Comparison of ENCODE assay signal across 8 cellular contexts in the genomic region with DNA sequence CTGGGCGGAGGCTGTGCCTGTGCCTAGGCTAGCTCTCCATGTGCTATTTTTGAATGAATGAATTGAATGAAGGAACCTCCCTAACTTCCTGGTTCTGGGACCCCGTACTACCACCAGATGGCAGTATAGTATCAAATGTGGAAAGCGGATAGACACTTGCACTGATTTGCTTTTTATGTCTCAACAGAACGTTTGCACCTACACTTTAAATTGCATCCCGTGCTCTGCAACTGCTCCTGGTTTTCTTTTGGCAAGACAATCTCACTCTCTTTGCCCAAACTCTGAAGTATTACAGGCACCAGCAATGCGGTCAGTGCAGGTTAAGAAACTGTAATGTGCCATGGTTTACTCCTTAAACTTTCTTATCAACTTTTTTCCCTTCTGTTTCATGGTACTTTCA. TPM values are rescaled to one million over a fixed set of nuclear protein-coding genes. Genes with fewer than 3 reads are reported as not detected.
A peak's percentile ranks its signal among the peaks of the same experiment; 100 is the strongest.
DNase-seq lines count a peak whose midpoint lies in the region; ATAC-seq and TF ChIP-seq lines count a peak whose summit lies in the region.

No MANE protein-coding gene starts in this region.

- intact Hi-C loops in dorsolateral prefrontal cortex (cut with DNase I) = loop anchor here (1.0 to 10.0 kb wide), 5 partner anchors 68 to 1144 kb away; no protein-coding TSS in a partner anchor

- H3K27ac ChIP-seq in dorsolateral prefrontal cortex = no peak overlapping the region
- no peak overlapping the region for H3K27ac ChIP-seq in upper lobe of left lung

- H3K4me3 ChIP-seq in HAP-1 = no peak overlapping the region
- H3K4me3 ChIP-seq in dorsolateral prefrontal cortex = peak overlapping the region in 1 of 59 donors; percentile 1
- H3K4me3 ChIP-seq in upper lobe of left lung = no peak overlapping the region

- peaks cover 3% of the 10 kb centered on the region; the same call in 1 of the 2 replicates for H3K4me1 ChIP-seq in HAP-1
- peaks cover 7 to 38% (median 18%) of the 10 kb centered on the region in 4 donors for H3K4me1 ChIP-seq in upper lobe of left lung

- DNase-seq in activated T-cell treated with anti-CD3 and anti-CD28 coated beads, Interleukin-2, amount 50 U/mL, for 4 hours = peak; percentile 10
- DNase-seq in activated T-cell treated with anti-CD3 and anti-CD28 coated beads for 4 hours = no peak
- peak; percentile 55 to 67 for DNase-seq in HAP-1 (ENCODE audit: low spot score in 2 of 2)
- peak; percentile 83 for DNase-seq in NAMALWA (ENCODE audit: low spot score)
- DNase-seq in T-helper 1 cell = peak in 3 of 5 donors; percentile 23 to 54 (median 31)
- peak in 2 of 10 donors; percentile 25 to 57 for DNase-seq in dorsolateral prefrontal cortex
- peak; percentile 87 for DNase-seq in medulla oblongata (ENCODE audit: extremely low spot score)
- DNase-seq in upper lobe of left lung = no peak

- no peak for TF ChIP-seq EP300 in upper lobe of left lung (IDR thresholded peaks at IDR 0.05)

- WGBS in upper lobe of left lung, 2 donors = 14 to 15% methylated on average over 6 of the region's 6 CpGs

- H3K4me1 Mint-ChIP-seq in activated T-cell treated with anti-CD3 and anti-CD28 coated beads, Interleukin-2, amount 50 U/mL, for 4 hours (ENCODE audit: low read depth) = peaks cover 10% of the 10 kb centered on the region

- H3K9me3 ChIP-seq in HAP-1 (no peaks in the 10 kb centered on the region), upper lobe of left lung (no peaks in the 10 kb centered on the region)

- H3K27me3 ChIP-seq in HAP-1 (ENCODE audit: low read depth) (peaks cover 8% of the 10 kb centered on the region; the same call in 1 of the 2 replicates), dorsolateral prefrontal cortex (no peaks in the 10 kb centered on the region), upper lobe of left lung (peaks cover 0 to 2% (median 0%) of the 10 kb centered on the region in 4 donors)

- TF ChIP-seq CTCF in dorsolateral prefrontal cortex (IDR thresholded peaks at IDR 0.05 in 54 of 56, conservative IDR thresholded peaks at IDR 0.05 in 2 of 56; ENCODE audit: low read depth in 1 of 56, partially characterized antibody in 56 of 56) (peak; percentile 80 to 99 (median 96)), upper lobe of left lung (IDR thresholded peaks at IDR 0.05) (peak; percentile 67 to 89 (median 80))

- no peak for TF ChIP-seq POLR2A in upper lobe of left lung (IDR thresholded peaks at IDR 0.05)

- H3K4me3 Mint-ChIP-seq in activated T-cell treated with anti-CD3 and anti-CD28 coated beads, Interleukin-2, amount 50 U/mL, for 4 hours = no peak overlapping the region

- H3K27me3 Mint-ChIP-seq in activated T-cell treated with anti-CD3 and anti-CD28 coated beads, Interleukin-2, amount 50 U/mL, for 4 hours (ENCODE audit: low read depth) = peaks cover 35% of the 10 kb centered on the region

- H3K36me3 Mint-ChIP-seq in activated T-cell treated with anti-CD3 and anti-CD28 coated beads, Interleukin-2, amount 50 U/mL, for 4 hours (ENCODE audit: insufficient read depth) = no peaks in the 10 kb centered on the region

- H3K9me3 Mint-ChIP-seq in activated T-cell treated with anti-CD3 and anti-CD28 coated beads, Interleukin-2, amount 50 U/mL, for 4 hours = no peaks in the 10 kb centered on the region

- in situ Hi-C loops in HAP-1 (cut with MboI; ENCODE audit: low sequenced_read_pairs) = no loop called here

- no peaks in the 10 kb centered on the region for H3K36me3 ChIP-seq in HAP-1 (replicated peaks)
- no peaks in the 10 kb centered on the region for H3K36me3 ChIP-seq in upper lobe of left lung

- ATAC-seq in activated T-cell treated with anti-CD3 and anti-CD28 coated beads, Interleukin-2, amount 50 U/mL, for 4 hours = peak; percentile 72 to 73
- peak; percentile 80 to 82 for ATAC-seq in upper lobe of left lung (ENCODE audit: low FRiP score in 2 of 2)

RNA-seq across cellular contexts. Expression of a gene that starts 6.5 kb away (rescaled TPM):
- total RNA-seq in activated T-cell treated with anti-CD3 and anti-CD28 coated beads, Interleukin-2, amount 50 U/mL, for 4 hours = under 1 TPM; 0.50 to 0.58 (median 0.52) TPM
- total RNA-seq in dorsolateral prefrontal cortex = 10 to 100 TPM in 16 of 120 experiments, 1 to 10 TPM in 104; 3.4 to 36.8 (median 7.2) TPM
- 10 to 100 TPM in 5 of 6 donors, 1 to 10 TPM in 1; 2.1 to 26.3 (median 21.0) TPM for total RNA-seq in upper lobe of left lung

RNA-seq across cellular contexts. Expression of a gene that starts 30.4 kb away (rescaled TPM):
- not detected for total RNA-seq in activated T-cell treated with anti-CD3 and anti-CD28 coated beads, Interleukin-2, amount 50 U/mL, for 4 hours
- 1 to 10 TPM in 22 of 120 experiments, under 1 TPM in 78, not detected in 20; 0.26 to 1.9 (median 0.63) TPM for total RNA-seq in dorsolateral prefrontal cortex
- not detected for total RNA-seq in upper lobe of left lung

Comparison
In these comparisons a context has a peak if more than half of its experiments do, and no peak if none do; other contexts are left out.
1. DNase-seq: peak in activated T-cell treated with anti-CD3 and anti-CD28 coated beads, Interleukin-2, amount 50 U/mL, for 4 hours (single experiment), HAP-1 (2 of 2), NAMALWA (single experiment), T-helper 1 cell (3 of 5) and medulla oblongata (single experiment); none in activated T-cell treated with anti-CD3 and anti-CD28 coated beads for 4 hours (single experiment) and upper lobe of left lung (0 of 2).